ENCODE assay signal across 22 cellular contexts in genomic region chr18:48891721-48892120, GRCh38.
"Had no signal": no experiment of that assay in that cellular context is flagged by ENCODE, and none has a peak within 500 bp of the region (broad histone marks: within the 10 kb centered on the region; RNA-seq: fewer than 3 reads in every experiment).

No MANE protein-coding gene starts in this region.

- H3K9me3 ChIP-seq: ascending aorta, left ventricle myocardium inferior, pancreas, psoas muscle, SK-N-SH, testis, transverse colon had no signal

- H3K4me3 ChIP-seq: ascending aorta, cardiac muscle cell, left ventricle myocardium inferior, pancreas, psoas muscle, testis, transverse colon had no signal

- H3K9ac ChIP-seq: SK-N-SH had no signal

- H3K4me3 Mint-ChIP-seq: activated CD4-positive, alpha-beta T cell treated with anti-CD3 and anti-CD28 coated beads, Interleukin-2, amount 10 ng/mL, durations not matched to agents 7 days and 5 days; activated CD8-positive, alpha-beta T cell treated with anti-CD3 and anti-CD28 coated beads for 36 hours; activated naive CD8-positive, alpha-beta T cell; activated T-cell treated with anti-CD3 and anti-CD28 coated beads, Interleukin-2, amount 50 U/mL, for 4 hours; activated T-helper 17 cell treated with anti-CD3 and anti-CD28 coated beads, Interleukin-2, amount 50 U/mL, for 72 hours; brain; nephron progenitor cell; T-helper 17 cell had no signal

- H3K27ac Mint-ChIP-seq: activated CD4-positive, alpha-beta T cell treated with anti-CD3 and anti-CD28 coated beads, Interleukin-2, amount 10 ng/mL, durations not matched to agents 7 days and 5 days; activated CD8-positive, alpha-beta T cell treated with anti-CD3 and anti-CD28 coated beads for 36 hours; activated naive CD8-positive, alpha-beta T cell; nephron progenitor cell; T-helper 17 cell had no signal

- H3K36me3 Mint-ChIP-seq: activated naive CD8-positive, alpha-beta T cell; brain had no signal

- H3K4me1 ChIP-seq: pancreas had no signal

- H3K27me3 ChIP-seq: ascending aorta, cardiac muscle cell, pancreas, testis, transverse colon had no signal

- H3K27ac ChIP-seq: ascending aorta, left ventricle myocardium inferior, pancreas, psoas muscle, testis, transverse colon had no signal

- H3K36me3 ChIP-seq: ascending aorta, cardiac muscle cell, left ventricle myocardium inferior, pancreas, transverse colon had no signal

- H3K4me2 ChIP-seq: SK-N-SH had no signal

- DNase-seq: activated CD4-positive, alpha-beta T cell treated with anti-CD3 and anti-CD28 coated beads for 1 hour; activated CD4-positive, alpha-beta T cell treated with anti-CD3 and anti-CD28 coated beads, Interleukin-2, amount 10 ng/mL, durations not matched to agents 7 days and 5 days; activated CD8-positive, alpha-beta T cell treated with anti-CD3 and anti-CD28 coated beads for 36 hours; activated naive CD4-positive, alpha-beta T cell treated with Interleukin-2 at 50 U/mL for 16 hours; activated T-cell treated with anti-CD3 and anti-CD28 coated beads, Interleukin-2, amount 50 U/mL, for 4 hours; effector memory CD4-positive, alpha-beta T cell; left ventricle myocardium inferior; nephron progenitor cell; psoas muscle; SK-N-SH; stimulated activated CD4-positive, alpha-beta T cell treated with anti-CD3 and anti-CD28 coated beads, Interleukin-2, amount 100 ng/mL, for 48 hours; stimulated activated naive CD8-positive, alpha-beta T cell treated with anti-CD3 and anti-CD28 coated beads, Interleukin-15, Interleukin-2, amounts not matched to agents 100 U/mL and 50 U/mL, for 24 hours; SW 1271; T-helper 17 cell; testis; transverse colon had no signal

- H3K9me3 Mint-ChIP-seq: activated CD4-positive, alpha-beta T cell treated with anti-CD3 and anti-CD28 coated beads, Interleukin-2, amount 10 ng/mL, durations not matched to agents 7 days and 5 days; activated CD8-positive, alpha-beta T cell treated with anti-CD3 and anti-CD28 coated beads for 36 hours; activated T-cell treated with anti-CD3 and anti-CD28 coated beads, Interleukin-2, amount 50 U/mL, for 4 hours; activated T-helper 17 cell treated with anti-CD3 and anti-CD28 coated beads, Interleukin-2, amount 50 U/mL, for 72 hours; nephron progenitor cell had no signal

- H3K9me2 ChIP-seq: SK-N-SH had no signal

- H3K27me3 Mint-ChIP-seq: activated CD4-positive, alpha-beta T cell treated with anti-CD3 and anti-CD28 coated beads, Interleukin-2, amount 10 ng/mL, durations not matched to agents 7 days and 5 days; activated CD8-positive, alpha-beta T cell treated with anti-CD3 and anti-CD28 coated beads for 36 hours; activated naive CD8-positive, alpha-beta T cell; activated T-helper 17 cell treated with anti-CD3 and anti-CD28 coated beads, Interleukin-2, amount 50 U/mL, for 72 hours; T-helper 17 cell had no signal

- ATAC-seq: activated CD8-positive, alpha-beta T cell treated with anti-CD3 and anti-CD28 coated beads for 36 hours; activated T-cell treated with anti-CD3 and anti-CD28 coated beads, Interleukin-2, amount 50 U/mL, for 4 hours; activated T-helper 17 cell treated with anti-CD3 and anti-CD28 coated beads, Interleukin-2, amount 50 U/mL, for 72 hours; pancreas; psoas muscle; stimulated activated naive CD8-positive, alpha-beta T cell treated with anti-CD3 and anti-CD28 coated beads, Interleukin-15, Interleukin-2, amounts not matched to agents 100 U/mL and 50 U/mL, for 24 hours; T-helper 17 cell had no signal
